ENCODE assay signal across 21 cellular contexts in the genomic region with DNA sequence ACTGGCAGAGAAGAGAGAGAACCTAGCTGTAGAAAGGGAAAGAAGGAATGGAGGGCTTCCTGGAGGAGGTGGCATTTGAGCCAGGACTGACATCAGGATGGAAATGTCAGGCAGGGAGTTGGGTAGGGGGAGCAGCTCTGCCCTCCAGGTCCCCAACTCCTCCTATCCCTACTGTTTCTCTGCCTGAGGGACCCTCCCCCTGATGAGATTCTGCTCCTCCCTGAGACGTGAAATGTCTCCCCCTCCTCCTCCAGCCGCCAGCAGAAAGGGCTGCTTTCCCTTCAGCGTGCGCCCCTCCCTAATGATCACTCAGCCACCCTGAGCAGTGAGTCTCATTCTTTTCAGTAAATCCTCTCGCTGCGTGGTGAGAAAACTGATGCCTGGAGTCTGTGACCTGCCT. TPM values are rescaled to one million over a fixed set of nuclear protein-coding genes. Genes with fewer than 3 reads are reported as not detected.
DNase-seq lines count a peak whose midpoint lies in the region; ATAC-seq and TF ChIP-seq lines count a peak whose summit lies in the region.
"Had no signal": no experiment of that assay in that cellular context is flagged by ENCODE, and none has a peak within 500 bp of the region (broad histone marks: within the 10 kb centered on the region; RNA-seq: fewer than 3 reads in every experiment).

No MANE protein-coding gene starts in this region.

- DNase-seq in DMS53 (lab: John Stamatoyannopoulos, UW) (peak; percentile 33), DMS53 treated with DMSO at 0.1 percent for 48 hours (lab: John Stamatoyannopoulos, UW; ENCODE audit: unreplicated experiment) (no peak), WERI-Rb-1 (peak; percentile 45), trophoblast cell (no peak), spleen (no peak), SW480 (ENCODE audit: low spot score) (no peak)
- DNase-seq: activated gamma-delta T cell treated with Interleukin-2 at 50 U/mL for 16 hours; DMS79; lower lobe of right lung; MV-4-11; naive thymus-derived CD8-positive, alpha-beta T cell; NCI-H2029 treated with DMSO at 0.1 percent for 48 hours; NCI-H524 treated with DMSO at 0.1 percent for 48 hours; stimulated activated CD4-positive, alpha-beta T cell treated with anti-CD3 and anti-CD28 coated beads, Interleukin-12 subunit alpha, Interleukin-12 subunit beta, amount 100 ng/mL, for 4 hours; stimulated activated naive CD4-positive, alpha-beta T cell treated with Interleukin-2 at 50 U/mL for 16 hours; T-helper 9 cell had no signal

- H2AFZ ChIP-seq in trophoblast cell (ENCODE audit: insufficient read depth, low read length, poor library complexity) = no peak overlapping the region

- no peak overlapping the region for H2BK120ac ChIP-seq in trophoblast cell (ENCODE audit: insufficient read depth, low read length, poor library complexity)

- H4K91ac ChIP-seq in trophoblast cell (ENCODE audit: low read depth, low read length) = no peak overlapping the region

- no peak for TF ChIP-seq CTCF in WERI-Rb-1 (IDR thresholded peaks at IDR 0.05; ENCODE audit: low read depth, low read length)
- no peak for TF ChIP-seq CTCF in spleen (IDR thresholded peaks at IDR 0.05 in 8 of 11, conservative IDR thresholded peaks at IDR 0.05 in 3 of 11)

- H3K4ac ChIP-seq in trophoblast cell (ENCODE audit: low read depth, low read length) = no peak overlapping the region

- H3K4me3 ChIP-seq in WERI-Rb-1 (ENCODE audit: low read depth, low read length) = peak overlapping the region; percentile 29
- peak overlapping the region; percentile 91 for H3K4me3 ChIP-seq in iPS-11a (ENCODE audit: low read depth, low read length)
- no peak overlapping the region for H3K4me3 ChIP-seq in trophoblast cell (ENCODE audit: low read depth, low read length)
- H3K4me3 ChIP-seq in spleen = no peak overlapping the region
- H3K4me3 ChIP-seq: lower lobe of right lung, upper lobe of left lung had no signal

- peaks cover 11 to 15% of the 10 kb centered on the region in 2 experiments for H3K4me1 ChIP-seq in trophoblast cell (ENCODE audit: control insufficient read depth in 1 of 2, insufficient read depth in 2 of 2, low read length in 2 of 2)
- peaks cover 0 to 60% (median 44%) of the 10 kb centered on the region in 6 donors for H3K4me1 ChIP-seq in spleen

- H3K79me2 ChIP-seq in trophoblast cell (ENCODE audit: control insufficient read depth, insufficient read depth, low read length, poor library complexity) = no peaks in the 10 kb centered on the region

- H3K18ac ChIP-seq in trophoblast cell (ENCODE audit: low read length) = no peak overlapping the region

- no peak overlapping the region for H3K14ac ChIP-seq in trophoblast cell (ENCODE audit: low read length)

- no peak overlapping the region for H3K9ac ChIP-seq in trophoblast cell (ENCODE audit: low read length)

- intact Hi-C loops in spleen (cut with DNase I; ENCODE audit: low total_unique reads) = no loop called here

- H4K12ac ChIP-seq in trophoblast cell (ENCODE audit: low read depth, low read length) = no peak overlapping the region

- no peak overlapping the region for H4K8ac ChIP-seq in trophoblast cell (ENCODE audit: low read depth, low read length)

- H2BK12ac ChIP-seq in trophoblast cell (ENCODE audit: low read length) = no peak overlapping the region

- TF ChIP-seq POLR2A in spleen (IDR thresholded peaks at IDR 0.05) = no peak

- no peak for ATAC-seq in GM19351 (IDR thresholded peaks at IDR 0.05; ENCODE audit: unreplicated experiment)
- ATAC-seq: naive thymus-derived CD8-positive, alpha-beta T cell had no signal

- no peaks in the 10 kb centered on the region for H3K9me3 ChIP-seq in WERI-Rb-1 (ENCODE audit: severe bottlenecking)
- no peaks in the 10 kb centered on the region for H3K9me3 ChIP-seq in trophoblast cell (ENCODE audit: insufficient read depth, low read depth, low read length)
- no peaks in the 10 kb centered on the region for H3K9me3 ChIP-seq in spleen
- H3K9me3 ChIP-seq: lower lobe of right lung, upper lobe of left lung had no signal

- peak overlapping the region; percentile 48 for H3K4me2 ChIP-seq in trophoblast cell (ENCODE audit: low read length)

- H3K23ac ChIP-seq in trophoblast cell (ENCODE audit: low read length) = no peak overlapping the region

- H3K27me3 ChIP-seq in WERI-Rb-1 (ENCODE audit: insufficient read depth, low read depth, severe bottlenecking) = no peaks in the 10 kb centered on the region
- peaks cover 7% of the 10 kb centered on the region for H3K27me3 ChIP-seq in trophoblast cell (ENCODE audit: insufficient read depth, low read length)
- peaks cover 0 to 40% (median 26%) of the 10 kb centered on the region in 7 donors for H3K27me3 ChIP-seq in spleen (replicated peaks in 1 of 7)

- H2AK5ac ChIP-seq in trophoblast cell (ENCODE audit: low read length) = no peak overlapping the region

- H2BK5ac ChIP-seq in trophoblast cell (ENCODE audit: low read depth, low read length, poor library complexity) = no peak overlapping the region

- WGBS in trophoblast cell (ENCODE audit: extremely low coverage, insufficient coverage, insufficient read length) = no CpG with 5 or more reads among the region's 6 CpGs
- 18 to 40% (median 27%) methylated on average over 6 of the region's 6 CpGs for WGBS in spleen, 5 donors

- H3K27ac ChIP-seq in WERI-Rb-1 (no peak overlapping the region), trophoblast cell (ENCODE audit: low read depth, low read length) (no peak overlapping the region), spleen (no peak overlapping the region)
- H3K27ac ChIP-seq: 22Rv1, C4-2B, lower lobe of right lung, upper lobe of left lung had no signal

- H3K79me1 ChIP-seq in trophoblast cell (ENCODE audit: low read length) = no peaks in the 10 kb centered on the region

- H3K36me3 ChIP-seq in WERI-Rb-1 (no peaks in the 10 kb centered on the region), trophoblast cell (ENCODE audit: control insufficient read depth in 1 of 2, insufficient read depth in 2 of 2, low read length in 2 of 2) (no peaks in the 10 kb centered on the region), spleen (no peaks in the 10 kb centered on the region)
- H3K36me3 ChIP-seq: lower lobe of right lung, upper lobe of left lung had no signal

RNA-seq across cellular contexts. Expression of gene HLA-DPB1, which starts 40.6 kb away (rescaled TPM):
- 13.8 and 14.0 TPM in 2 replicates for polyA plus RNA-seq in trophoblast cell (2013)
- 100 to 1,000 TPM; 209 to 647 (median 414) TPM for total RNA-seq in spleen
- polyA plus RNA-seq in spleen = 100 to 1,000 TPM; 543 to 817 (median 574) TPM

RNA-seq across cellular contexts. Expression of gene HLA-DPA1, which starts 43.0 kb away (rescaled TPM):
- 4.8 and 5.8 TPM in 2 replicates for polyA plus RNA-seq in trophoblast cell (2013)
- 100 to 1,000 TPM; 253 to 621 (median 517) TPM for total RNA-seq in spleen
- 100 to 1,000 TPM; 346 to 466 (median 352) TPM for polyA plus RNA-seq in spleen

Comparison
In these comparisons a context has a peak if more than half of its experiments do, and no peak if none do; other contexts are left out.
1. DNase-seq: peak in DMS53 (single experiment) and WERI-Rb-1 (single experiment); none in DMS53 treated with DMSO at 0.1 percent for 48 hours (single experiment), trophoblast cell (0 of 2), spleen (single experiment) and SW480 (single experiment).
2. H3K4me3 ChIP-seq: peak in WERI-Rb-1 (single experiment) and iPS-11a (single experiment); none in trophoblast cell (single experiment) and spleen (0 of 8).